Comparison of ENCODE assay signal across 23 cellular contexts in the genomic region with DNA sequence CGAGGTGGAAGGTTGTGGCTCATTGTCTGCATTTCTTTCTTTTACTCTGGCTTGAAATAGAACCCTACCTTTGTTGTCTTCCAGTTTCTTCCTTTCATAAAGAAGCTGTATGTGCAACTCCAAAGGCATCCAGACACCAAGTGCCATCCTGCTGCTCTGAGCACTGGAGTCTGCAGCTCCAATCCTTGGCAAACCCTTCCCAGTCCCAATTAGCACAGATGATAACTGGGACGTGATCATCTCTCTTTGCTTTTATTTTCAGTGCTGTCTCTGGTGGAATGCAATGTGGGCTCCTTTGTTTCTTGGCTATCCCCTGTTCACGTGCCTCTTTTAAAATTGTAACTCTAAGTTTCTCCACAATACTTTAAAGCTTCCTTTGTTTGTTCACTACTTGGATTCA.
"Had no signal": no experiment of that assay in that cellular context is flagged by ENCODE, and none has a peak within 500 bp of the region (broad histone marks: within the 10 kb centered on the region; RNA-seq: fewer than 3 reads in every experiment).

No MANE protein-coding gene starts in this region.

- H3K27me3 Mint-ChIP-seq: progenitor cell of endocrine pancreas had no signal

- H3K27me3 ChIP-seq: foreskin keratinocyte, pancreas, right lobe of liver, suprapubic skin, thyroid gland, upper lobe of left lung, uterus had no signal

- H3K27ac Mint-ChIP-seq: endodermal cell; natural killer cell; stimulated activated effector memory CD8-positive, alpha-beta T cell treated with anti-CD3 and anti-CD28 coated beads, Interleukin-12 subunit alpha, Interleukin-12 subunit beta, amount 100 ng/mL, for 72 hours had no signal

- H3K9me3 Mint-ChIP-seq: endodermal cell; natural killer cell; neural crest cell; stimulated activated effector memory CD8-positive, alpha-beta T cell treated with anti-CD3 and anti-CD28 coated beads, Interleukin-12 subunit alpha, Interleukin-12 subunit beta, amount 100 ng/mL, for 72 hours had no signal

- DNase-seq: effector CD4-positive, alpha-beta T cell; endodermal cell; erythroblast; foreskin keratinocyte; head of caudate nucleus; hippocampal formation; kidney glomerular epithelial cell; mucosa of descending colon; natural killer cell; occipital lobe; pancreas; right lobe of liver; stimulated activated CD4-positive, alpha-beta T cell treated with anti-CD3 and anti-CD28 coated beads, Interleukin-4, amount 100 ng/mL, for 1 hour; stimulated activated CD8-positive, alpha-beta memory T cell treated with anti-CD3 and anti-CD28 coated beads, Interleukin-4, amount 100 ng/mL, for 48 hours; stimulated activated naive CD8-positive, alpha-beta T cell treated with anti-CD3 and anti-CD28 coated beads, Interleukin-15, Interleukin-2, amounts not matched to agents 100 U/mL and 50 U/mL, for 24 hours; thyroid gland; upper lobe of left lung; uterus had no signal

- H3K4me3 Mint-ChIP-seq: endodermal cell; natural killer cell; neural crest cell; stimulated activated effector memory CD8-positive, alpha-beta T cell treated with anti-CD3 and anti-CD28 coated beads, Interleukin-12 subunit alpha, Interleukin-12 subunit beta, amount 100 ng/mL, for 72 hours had no signal

- H3K27ac ChIP-seq: coronary artery, foreskin keratinocyte, pancreas, right lobe of liver, suprapubic skin, thyroid gland, upper lobe of left lung, uterus had no signal

- H3K4me3 ChIP-seq: coronary artery, mucosa of descending colon, pancreas, right lobe of liver, suprapubic skin, thyroid gland, upper lobe of left lung, uterus had no signal

- H3K36me3 Mint-ChIP-seq: natural killer cell; stimulated activated effector memory CD8-positive, alpha-beta T cell treated with anti-CD3 and anti-CD28 coated beads, Interleukin-12 subunit alpha, Interleukin-12 subunit beta, amount 100 ng/mL, for 72 hours had no signal

- ATAC-seq: foreskin keratinocyte; mucosa of descending colon; natural killer cell; pancreas; right lobe of liver; stimulated activated effector memory CD8-positive, alpha-beta T cell treated with anti-CD3 and anti-CD28 coated beads, Interleukin-12 subunit alpha, Interleukin-12 subunit beta, amount 100 ng/mL, for 72 hours; stimulated activated naive CD8-positive, alpha-beta T cell treated with anti-CD3 and anti-CD28 coated beads, Interleukin-15, Interleukin-2, amounts not matched to agents 100 U/mL and 50 U/mL, for 24 hours had no signal

- H3K9me3 ChIP-seq: mucosa of descending colon, pancreas, right lobe of liver, suprapubic skin, thyroid gland, upper lobe of left lung, uterus had no signal

- H3K4me1 Mint-ChIP-seq: stimulated activated effector memory CD8-positive, alpha-beta T cell treated with anti-CD3 and anti-CD28 coated beads, Interleukin-12 subunit alpha, Interleukin-12 subunit beta, amount 100 ng/mL, for 72 hours had no signal

- H3K4me1 ChIP-seq: foreskin keratinocyte, pancreas, suprapubic skin, thyroid gland, upper lobe of left lung, uterus had no signal

- H3K36me3 ChIP-seq: pancreas, right lobe of liver, suprapubic skin, thyroid gland, upper lobe of left lung, uterus had no signal
